ENCODE assay signal across 20 cellular contexts in genomic region chr3:5213574-5213966, GRCh38. TPM values are rescaled to one million over a fixed set of nuclear protein-coding genes. Genes with fewer than 3 reads are reported as not detected.
DNase-seq lines count a peak whose midpoint lies in the region; ATAC-seq and TF ChIP-seq lines count a peak whose summit lies in the region.
"Had no signal": no experiment of that assay in that cellular context is flagged by ENCODE, and none has a peak within 500 bp of the region (broad histone marks: within the 10 kb centered on the region; RNA-seq: fewer than 3 reads in every experiment).

No MANE protein-coding gene starts in this region.

- no peak overlapping the region for H3K4me3 ChIP-seq in neuronal stem cell (ENCODE audit: low read length in 2 of 2)
- no peak overlapping the region for H3K4me3 ChIP-seq in transverse colon
- H3K4me3 ChIP-seq: breast epithelium, esophagus muscularis mucosa, lung, prostate gland had no signal

- peaks cover 17% of the 10 kb centered on the region for H3K4me1 Mint-ChIP-seq in activated CD4-positive, alpha-beta T cell treated with anti-CD3 and anti-CD28 coated beads, Interleukin-2, amount 10 ng/mL, durations not matched to agents 24 days and 14 days
- H3K4me1 Mint-ChIP-seq in central memory CD8-positive, alpha-beta T cell: peaks cover 18% of the 10 kb centered on the region

- ATAC-seq in central memory CD8-positive, alpha-beta T cell (replicated peaks; ENCODE audit: extremely low read depth, poor library complexity, severe bottlenecking): no peak
- no peak for ATAC-seq in GM18870 (IDR thresholded peaks at IDR 0.05; ENCODE audit: unreplicated experiment)
- ATAC-seq: natural killer cell had no signal

- H2BK15ac ChIP-seq in neuronal stem cell (ENCODE audit: low read length): no peak overlapping the region

- no peak overlapping the region for H4K91ac ChIP-seq in neuronal stem cell (ENCODE audit: low read depth, low read length, poor library complexity)

- no peak for DNase-seq in activated CD4-positive, alpha-beta T cell treated with anti-CD3 and anti-CD28 coated beads, Interleukin-2, amount 10 ng/mL, durations not matched to agents 24 days and 14 days
- no peak for DNase-seq in activated CD4-positive, alpha-beta T cell treated with anti-CD3 and anti-CD28 coated beads, Interleukin-2, amount 50 U/mL, for 1 hour
- peak; percentile 88 for DNase-seq in NCI-H526 treated with DMSO at 0.1 percent for 48 hours (lab: John Stamatoyannopoulos, UW)
- DNase-seq in central memory CD8-positive, alpha-beta T cell (ENCODE audit: low spot score in 2 of 2): no peak
- DNase-seq in neuronal stem cell (ENCODE audit: low spot score): no peak
- no peak for DNase-seq in transverse colon
- DNase-seq in posterior cingulate gyrus: no peak
- DNase-seq: 8988T; activated CD4-positive, CD25-positive, alpha-beta regulatory T cell; HFFc6; natural killer cell; NCI-H1930; T-helper 2 cell; trophoblast cell had no signal

- peak overlapping the region; percentile 51 for H3K27ac Mint-ChIP-seq in activated CD4-positive, alpha-beta T cell treated with anti-CD3 and anti-CD28 coated beads, Interleukin-2, amount 10 ng/mL, durations not matched to agents 24 days and 14 days
- peak overlapping the region; percentile 71 for H3K27ac Mint-ChIP-seq in central memory CD8-positive, alpha-beta T cell (ENCODE audit: low read depth)
- H3K27ac Mint-ChIP-seq: HFFc6 had no signal

- TF ChIP-seq POLR2A in transverse colon (IDR thresholded peaks at IDR 0.05): no peak

- no peak overlapping the region for H2BK120ac ChIP-seq in neuronal stem cell (ENCODE audit: low read depth, low read length)

- H4K8ac ChIP-seq in neuronal stem cell (ENCODE audit: low read depth, low read length): no peak overlapping the region

- peak overlapping the region; percentile 27 for H3K23ac ChIP-seq in neuronal stem cell (ENCODE audit: low read depth, low read length, poor library complexity)

- no peak overlapping the region for H3K4me3 Mint-ChIP-seq in activated CD4-positive, alpha-beta T cell treated with anti-CD3 and anti-CD28 coated beads, Interleukin-2, amount 10 ng/mL, durations not matched to agents 24 days and 14 days
- no peak overlapping the region for H3K4me3 Mint-ChIP-seq in central memory CD8-positive, alpha-beta T cell
- H3K4me3 Mint-ChIP-seq: HFFc6, natural killer cell had no signal

- no peaks in the 10 kb centered on the region for H3K27me3 Mint-ChIP-seq in activated CD4-positive, alpha-beta T cell treated with anti-CD3 and anti-CD28 coated beads, Interleukin-2, amount 10 ng/mL, durations not matched to agents 24 days and 14 days
- H3K27me3 Mint-ChIP-seq in central memory CD8-positive, alpha-beta T cell: no peaks in the 10 kb centered on the region

- peaks cover 86% of the 10 kb centered on the region for H3K36me3 Mint-ChIP-seq in activated CD4-positive, alpha-beta T cell treated with anti-CD3 and anti-CD28 coated beads, Interleukin-2, amount 10 ng/mL, durations not matched to agents 24 days and 14 days (ENCODE audit: low read depth)
- peaks cover 78% of the 10 kb centered on the region for H3K36me3 Mint-ChIP-seq in central memory CD8-positive, alpha-beta T cell (ENCODE audit: insufficient read depth)

- no peak overlapping the region for H2AFZ ChIP-seq in neuronal stem cell (ENCODE audit: low read length)

- no peak for TF ChIP-seq CTCF in transverse colon (IDR thresholded peaks at IDR 0.05)

- H2BK5ac ChIP-seq in neuronal stem cell (ENCODE audit: low read length): no peak overlapping the region

- H3K4ac ChIP-seq in neuronal stem cell (ENCODE audit: low read length): no peak overlapping the region

- no peak for TF ChIP-seq EP300 in transverse colon (IDR thresholded peaks at IDR 0.05; ENCODE audit: low read depth)

- no peaks in the 10 kb centered on the region for H3K9me3 Mint-ChIP-seq in activated CD4-positive, alpha-beta T cell treated with anti-CD3 and anti-CD28 coated beads, Interleukin-2, amount 10 ng/mL, durations not matched to agents 24 days and 14 days
- H3K9me3 Mint-ChIP-seq in central memory CD8-positive, alpha-beta T cell: no peaks in the 10 kb centered on the region
- H3K9me3 Mint-ChIP-seq: HFFc6, natural killer cell had no signal

- in situ Hi-C loops in transverse colon (cut with MboI; ENCODE audit: low pct_ligation_motif_present in 1 of 4, low pct_unique_long_range_greater_than_20kb in 1 of 4, low sequenced_read_pairs in 3 of 4): no loop called here

- H3K9me3 ChIP-seq in neuronal stem cell (replicated peaks in 1 of 2; ENCODE audit: control insufficient read depth in 2 of 2, insufficient read depth in 1 of 2, low read depth in 1 of 2, low read length in 2 of 2) (no peaks in the 10 kb centered on the region), transverse colon (no peaks in the 10 kb centered on the region)
- H3K9me3 ChIP-seq: breast epithelium, esophagus muscularis mucosa, prostate gland had no signal

- intact Hi-C loops in activated CD4-positive, alpha-beta T cell treated with anti-CD3 and anti-CD28 coated beads, Interleukin-2, amount 10 ng/mL, durations not matched to agents 24 days and 14 days (cut with micrococcal nuclease): no loop called here
- intact Hi-C loops in transverse colon (cut with DNase I; ENCODE audit: low total_unique reads) (no loop called here), posterior cingulate gyrus (cut with DNase I) (no loop called here)

- H3K27me3 ChIP-seq in neuronal stem cell (ENCODE audit: control insufficient read depth in 3 of 3, insufficient read depth in 3 of 3, low read depth in 1 of 3, low read length in 3 of 3): no peaks in the 10 kb centered on the region
- no peaks in the 10 kb centered on the region for H3K27me3 ChIP-seq in transverse colon
- H3K27me3 ChIP-seq: breast epithelium, esophagus muscularis mucosa had no signal

- no peaks in the 10 kb centered on the region for H3K79me1 ChIP-seq in neuronal stem cell (ENCODE audit: low read depth, low read length)

- H3K4me1 ChIP-seq in neuronal stem cell (ENCODE audit: control insufficient read depth in 2 of 2, insufficient read depth in 1 of 2, low read depth in 1 of 2, low read length in 2 of 2): peaks cover 0 to 6% of the 10 kb centered on the region in 2 donors
- peaks cover 0 to 4% (median 2%) of the 10 kb centered on the region in 4 donors for H3K4me1 ChIP-seq in transverse colon
- H3K4me1 ChIP-seq: breast epithelium had no signal

- peaks cover 50 to 100% of the 10 kb centered on the region in 2 donors for H3K36me3 ChIP-seq in neuronal stem cell (replicated peaks in 1 of 2; ENCODE audit: control insufficient read depth in 2 of 2, insufficient read depth in 2 of 2, low read length in 2 of 2)
- peaks cover 0 to 73% (median 30%) of the 10 kb centered on the region in 4 donors for H3K36me3 ChIP-seq in transverse colon

- H3K18ac ChIP-seq in neuronal stem cell (ENCODE audit: low read length): no peak overlapping the region

- H2BK12ac ChIP-seq in neuronal stem cell (ENCODE audit: low read length): no peak overlapping the region

- H3K9ac ChIP-seq in neuronal stem cell (ENCODE audit: low read depth, low read length, poor library complexity): no peak overlapping the region

- no peak overlapping the region for H3K14ac ChIP-seq in neuronal stem cell (ENCODE audit: low read length)

- no CpG with 5 or more reads among the region's 7 CpGs for WGBS in neuronal stem cell (ENCODE audit: extremely low coverage in 2 of 2, insufficient read length in 2 of 2, insufficient replicate concordance in 1 of 2), 2 donors
- 80 to 87% methylated on average over 1 to 7 of the region's 7 CpGs for WGBS in transverse colon (ENCODE audit: low coverage in 1 of 2), 2 donors

- H2AK5ac ChIP-seq in neuronal stem cell (ENCODE audit: low read depth, low read length): no peak overlapping the region

- H3K27ac ChIP-seq in neuronal stem cell (replicated peaks; ENCODE audit: low read length) (no peak overlapping the region), transverse colon (no peak overlapping the region)
- H3K27ac ChIP-seq: breast epithelium, C4-2B, esophagus muscularis mucosa, prostate gland had no signal

- H3K4me2 ChIP-seq in neuronal stem cell (ENCODE audit: insufficient read depth, low read length, poor library complexity, severe bottlenecking): no peak overlapping the region

RNA-seq across cellular contexts. Expression of gene EDEM1, which starts 26.1 kb away (rescaled TPM):
- 167 and 168 TPM in 2 replicates for total RNA-seq in activated CD4-positive, alpha-beta T cell treated with anti-CD3 and anti-CD28 coated beads, Interleukin-2, amount 10 ng/mL, durations not matched to agents 24 days and 14 days
- 7.8 TPM for polyA plus RNA-seq in neuronal stem cell (2013, experiment 1 of 2)
- polyA plus RNA-seq in neuronal stem cell (2013, experiment 2 of 2): 8.3 TPM
- total RNA-seq in transverse colon: 100 to 1,000 TPM in 1 of 4 donors, 10 to 100 TPM in 3; 27.3 to 312 (median 42.3) TPM
